Comparison of ENCODE assay signal across 11 cellular contexts in genomic region chr14:94601961-94602391, GRCh38. TPM values are rescaled to one million over a fixed set of nuclear protein-coding genes. Genes with fewer than 3 reads are reported as not detected.
DNase-seq lines count a peak whose midpoint lies in the region; ATAC-seq and TF ChIP-seq lines count a peak whose summit lies in the region.
"Had no signal": no experiment of that assay in that cellular context is flagged by ENCODE, and none has a peak within 500 bp of the region (broad histone marks: within the 10 kb centered on the region; RNA-seq: fewer than 3 reads in every experiment).

No MANE protein-coding gene starts in this region.

- TF ChIP-seq CTCF in HFF-Myc (IDR thresholded peaks at IDR 0.05; ENCODE audit: low read depth, low read length, missing control alignments): no peak

- no peak for ATAC-seq in left colon
- no peak for ATAC-seq in GM18873 (IDR thresholded peaks at IDR 0.05; ENCODE audit: low FRiP score, unreplicated experiment)
- ATAC-seq: activated naive CD8-positive, alpha-beta T cell treated with anti-CD3 and anti-CD28 coated beads, Interleukin-2, amount 50 U/mL, for 24 hours had no signal

- DNase-seq in HFF-Myc (ENCODE audit: extremely low read depth, low read depth) (peak; percentile 14), caudate nucleus (lab: John Stamatoyannopoulos, UW) (peak in 23 of 61 donors; percentile 6 to 66 (median 20)), left colon (peak; percentile 23 to 75), superior temporal gyrus (ENCODE audit: extremely low spot score) (peak; percentile 71), NCI-H2081 treated with DMSO at 0.1 percent for 48 hours (lab: John Stamatoyannopoulos, UW) (no peak), NCI-H748 (lab: John Stamatoyannopoulos, UW; ENCODE audit: unreplicated experiment) (no peak), NCI-H1092 (lab: John Stamatoyannopoulos, UW) (no peak)
- DNase-seq: activated naive CD8-positive, alpha-beta T cell treated with anti-CD3 and anti-CD28 coated beads, Interleukin-2, amount 50 U/mL, for 24 hours; NCI-H526; stimulated activated CD4-positive, alpha-beta T cell treated with anti-CD3 and anti-CD28 coated beads, Interleukin-2, amount 100 ng/mL, for 24 hours had no signal

- no peak overlapping the region for H3K4me3 ChIP-seq in HFF-Myc (replicated peaks; ENCODE audit: low read depth, low read length)

- intact Hi-C loops in left colon (cut with DNase I, micrococcal nuclease): no loop called here

- H3K27ac ChIP-seq in caudate nucleus (ENCODE audit: low read depth, low read length): peak overlapping the region; percentile 75

RNA-seq across cellular contexts. Expression of gene SERPINA3, which starts 10.2 kb away (rescaled TPM):
- 10 to 100 TPM; 12.2 to 16.9 TPM for total RNA-seq in left colon

RNA-seq across cellular contexts. Expression of gene SERPINA5, which starts 20.8 kb away (rescaled TPM):
- under 1 TPM; 0.46 to 0.75 TPM for total RNA-seq in left colon

RNA-seq across cellular contexts. Expression of gene SERPINA4, which starts 40.7 kb away (rescaled TPM):
- not detected for total RNA-seq in left colon

Comparison
In these comparisons a context has a peak if more than half of its experiments do, and no peak if none do; other contexts are left out.
1. DNase-seq: peak in HFF-Myc (single experiment), left colon (2 of 2) and superior temporal gyrus (single experiment); none in NCI-H2081 treated with DMSO at 0.1 percent for 48 hours (single experiment), NCI-H748 (single experiment) and NCI-H1092 (single experiment).